ENCODE assay signal across 20 cellular contexts in genomic region chr4:86307432-86307831, GRCh38. TPM values are rescaled to one million over a fixed set of nuclear protein-coding genes. Genes with fewer than 3 reads are reported as not detected.
DNase-seq lines count a peak whose midpoint lies in the region; ATAC-seq, FAIRE-seq and TF ChIP-seq lines count a peak whose summit lies in the region.
"Had no signal": no experiment of that assay in that cellular context is flagged by ENCODE, and none has a peak within 500 bp of the region (broad histone marks: within the 10 kb centered on the region; RNA-seq: fewer than 3 reads in every experiment).

No MANE protein-coding gene starts in this region.

- H2BK15ac ChIP-seq in mesenchymal stem cell (ENCODE audit: low read depth, poor library complexity, severe bottlenecking), result no peak overlapping the region

- no peak overlapping the region for H2BK120ac ChIP-seq in mesenchymal stem cell (ENCODE audit: low read depth, low read length)

- no peak overlapping the region for H3K14ac ChIP-seq in mesenchymal stem cell (ENCODE audit: low read length in 2 of 2)

- no peaks in the 10 kb centered on the region for H4K20me1 ChIP-seq in Karpas-422 (ENCODE audit: insufficient read depth, low read depth, low read length)

- H3K4me3 ChIP-seq in AG10803 (ENCODE audit: low read length), result no peak overlapping the region
- H3K4me3 ChIP-seq in Karpas-422 (ENCODE audit: low read length), result peak overlapping the region; percentile 36
- H3K4me3 ChIP-seq in choroid plexus epithelial cell (ENCODE audit: low read depth, low read length), result no peak overlapping the region
- peak overlapping the region in 1 of 2 experiments; percentile 25 for H3K4me3 ChIP-seq in mesenchymal stem cell (ENCODE audit: insufficient read depth in 1 of 2, low read depth in 1 of 2, low read length in 2 of 2)
- H3K4me3 ChIP-seq in kidney (ENCODE audit: low read length in 2 of 2), result no peak overlapping the region
- H3K4me3 ChIP-seq in pancreas, result no peak overlapping the region
- H3K4me3 ChIP-seq: GM12878, SJSA1 had no signal

- FAIRE-seq in kidney (lab: Jason Lieb, UNC) (no peak), pancreas (lab: Jason Lieb, UNC) (no peak)
- FAIRE-seq: A204.1, bronchial epithelial cell, GM12878 had no signal

- peaks cover 6% of the 10 kb centered on the region; the same call in 1 of the 2 replicates for H3K9me3 ChIP-seq in Karpas-422 (ENCODE audit: low read length)
- H3K9me3 ChIP-seq in mesenchymal stem cell (ENCODE audit: control insufficient read depth, low read length), result peaks cover 23% of the 10 kb centered on the region
- peaks cover 0 to 7% of the 10 kb centered on the region in 2 donors for H3K9me3 ChIP-seq in kidney (ENCODE audit: control insufficient read depth in 1 of 2, low read length in 2 of 2)
- no peaks in the 10 kb centered on the region for H3K9me3 ChIP-seq in pancreas
- H3K9me3 ChIP-seq: SJSA1 had no signal

- H3K9ac ChIP-seq in Karpas-422 (ENCODE audit: low read length) (peak overlapping the region; percentile 19), mesenchymal stem cell (ENCODE audit: low read length) (peak overlapping the region; percentile 43), kidney (ENCODE audit: low read length in 2 of 2) (no peak overlapping the region)

- no peak overlapping the region for H3K18ac ChIP-seq in mesenchymal stem cell (ENCODE audit: low read depth in 1 of 2, low read length in 2 of 2)

- no peak for ATAC-seq in pancreas
- ATAC-seq: GM12878, natural killer cell had no signal

- H3K36me3 ChIP-seq in Karpas-422 (ENCODE audit: insufficient read depth, low read length) (peaks cover 20% of the 10 kb centered on the region), mesenchymal stem cell (ENCODE audit: control insufficient read depth in 1 of 2, insufficient read depth in 2 of 2, low read depth in 1 of 2, low read length in 2 of 2) (no peaks in the 10 kb centered on the region), kidney (ENCODE audit: control insufficient read depth in 1 of 2, insufficient read depth in 2 of 2, low read length in 2 of 2) (no peaks in the 10 kb centered on the region), pancreas (no peaks in the 10 kb centered on the region)
- H3K36me3 ChIP-seq: SJSA1, WERI-Rb-1 had no signal

- H3K27me3 ChIP-seq in Karpas-422 (ENCODE audit: low read length), result no peaks in the 10 kb centered on the region
- H3K27me3 ChIP-seq in mesenchymal stem cell (ENCODE audit: control insufficient read depth in 1 of 2, insufficient read depth in 1 of 2, low read length in 2 of 2), result no peaks in the 10 kb centered on the region
- no peaks in the 10 kb centered on the region for H3K27me3 ChIP-seq in pancreas
- H3K27me3 ChIP-seq: SJSA1 had no signal

- no peak overlapping the region for H2BK5ac ChIP-seq in mesenchymal stem cell (ENCODE audit: low read depth, low read length, poor library complexity, severe bottlenecking)

- H3K4me1 ChIP-seq in Karpas-422 (ENCODE audit: low read length) (peaks cover 62% of the 10 kb centered on the region), mesenchymal stem cell (ENCODE audit: control insufficient read depth, insufficient read depth, low read depth, low read length) (no peaks in the 10 kb centered on the region), kidney (ENCODE audit: control insufficient read depth in 1 of 2, insufficient read depth in 1 of 2, low read depth in 1 of 2, low read length in 2 of 2) (no peaks in the 10 kb centered on the region), pancreas (no peaks in the 10 kb centered on the region)

- no peak overlapping the region for H2AFZ ChIP-seq in Karpas-422 (ENCODE audit: low read length)
- no peak overlapping the region for H2AFZ ChIP-seq in mesenchymal stem cell (ENCODE audit: low read depth, low read length)

- TF ChIP-seq CTCF in AG10803 (conservative IDR thresholded peaks at IDR 0.05; ENCODE audit: low read length) (no peak), choroid plexus epithelial cell (conservative IDR thresholded peaks at IDR 0.05; ENCODE audit: low read depth, low read length) (no peak), kidney (IDR thresholded peaks at IDR 0.05; ENCODE audit: borderline replicate concordance, extremely low read depth, insufficient read depth) (no peak), pancreas (IDR thresholded peaks at IDR 0.05) (no peak)

- H3K27ac ChIP-seq in Karpas-422 (ENCODE audit: low read length) (peak overlapping the region; percentile 95), mesenchymal stem cell (ENCODE audit: low read length, poor library complexity, severe bottlenecking) (no peak overlapping the region), kidney (ENCODE audit: low read depth in 2 of 2, low read length in 2 of 2) (peak overlapping the region in 1 of 2 donors; percentile 5), pancreas (no peak overlapping the region)
- H3K27ac ChIP-seq: epithelial cell of prostate, SJSA1, WERI-Rb-1 had no signal

- peaks cover 83% of the 10 kb centered on the region for H3K79me2 ChIP-seq in Karpas-422 (ENCODE audit: low read length)

- no peak overlapping the region for H4K91ac ChIP-seq in mesenchymal stem cell (ENCODE audit: low read length)

- no peak overlapping the region for H2AK5ac ChIP-seq in mesenchymal stem cell (ENCODE audit: low read length, severe bottlenecking)

- no peak overlapping the region for H2BK12ac ChIP-seq in mesenchymal stem cell (ENCODE audit: low read length in 2 of 2)

- H3K4me2 ChIP-seq in Karpas-422 (ENCODE audit: low read depth, low read length, poor library complexity, severe bottlenecking) (peak overlapping the region; percentile 70), mesenchymal stem cell (ENCODE audit: low read length, poor library complexity, severe bottlenecking) (no peak overlapping the region)

- DNase-seq in AG10803 (ENCODE audit: low read depth), result peak; percentile 48
- DNase-seq in Karpas-422, result peak; percentile 80
- DNase-seq in choroid plexus epithelial cell (ENCODE audit: low read depth), result peak; percentile 31
- DNase-seq in mesenchymal stem cell, result peak; percentile 40
- no peak for DNase-seq in kidney
- DNase-seq in pancreas, result no peak
- DNase-seq in NCI-H2081 treated with DMSO at 0.1 percent for 48 hours (lab: John Stamatoyannopoulos, UW), result no peak
- DNase-seq in activated CD4-positive, alpha-beta T cell treated with anti-CD3 and anti-CD28 coated beads for 1 hour, result no peak
- DNase-seq: activated CD8-positive, alpha-beta memory T cell treated with anti-CD3 and anti-CD28 coated beads, Interleukin-2, amount 50 U/mL, for 4 hours; activated naive CD8-positive, alpha-beta T cell treated with anti-CD3 and anti-CD28 coated beads, Interleukin-2, amount 10 ng/mL, durations not matched to agents 7 days and 5 days; GF-D8; natural killer cell; T-helper 2 cell; WERI-Rb-1 had no signal

- no peak overlapping the region for H4K8ac ChIP-seq in mesenchymal stem cell (ENCODE audit: low read length)

- intact Hi-C loops in kidney (cut with DNase I), result no loop called here
- intact Hi-C loops in pancreas (cut with DNase I), result no loop called here

- H3K79me1 ChIP-seq in mesenchymal stem cell (replicated peaks; ENCODE audit: low read length, poor library complexity, severe bottlenecking), result no peaks in the 10 kb centered on the region

- H3K9me2 ChIP-seq in Karpas-422 (replicated peaks; ENCODE audit: insufficient read depth, low read length), result no peaks in the 10 kb centered on the region

- no peak overlapping the region for H3K4ac ChIP-seq in mesenchymal stem cell (ENCODE audit: low read depth in 1 of 2, low read length in 2 of 2)

- H3K23ac ChIP-seq in mesenchymal stem cell (ENCODE audit: low read length in 2 of 2), result no peak overlapping the region

RNA-seq across cellular contexts. Expression of gene MAPK10, which starts 52.4 kb away (rescaled TPM):
- 230 and 423 TPM in 2 replicates for total RNA-seq in Karpas-422 (2014; rRNA removed; shearing (Covaris generic); ENCODE audit: low replicate concordance)
- 3.3 TPM for polyA plus RNA-seq in mesenchymal stem cell (2013, experiment 1 of 2)
- 2.5 TPM for polyA plus RNA-seq in mesenchymal stem cell (2013, experiment 2 of 2)
- 54.5 TPM for total RNA-seq in kidney
- polyA plus RNA-seq in kidney (ENCODE audit: insufficient read depth, low read depth, low replicate concordance), result 27.6 TPM
- total RNA-seq in pancreas, result 10 to 100 TPM in 3 of 6 donors, 1 to 10 TPM in 3; 5.1 to 11.6 (median 9.9) TPM
- 10 to 100 TPM in 1 of 2 donors, 1 to 10 TPM in 1; 6.3 to 20.7 TPM for polyA plus RNA-seq in pancreas
- total RNA-seq: activated naive CD8-positive, alpha-beta T cell treated with anti-CD3 and anti-CD28 coated beads, Interleukin-2, amount 10 ng/mL, durations not matched to agents 7 days and 5 days; activated T-helper 2 cell treated with anti-CD3 and anti-CD28 coated beads, Interferon-gamma antibody, Interleukin-2, Interleukin-4, amounts not matched to agents 10 μg/mL and 5 μg/mL and 100 μg/mL, durations not matched to agents 14 hours and 24 hours and 36 hours had no signal

Comparison
In these comparisons a context has a peak if more than half of its experiments do, and no peak if none do; other contexts are left out.
1. DNase-seq: peak in AG10803 (single experiment), Karpas-422 (single experiment), choroid plexus epithelial cell (single experiment) and mesenchymal stem cell (single experiment); none in kidney (single experiment), pancreas (0 of 6), NCI-H2081 treated with DMSO at 0.1 percent for 48 hours (single experiment) and activated CD4-positive, alpha-beta T cell treated with anti-CD3 and anti-CD28 coated beads for 1 hour (single experiment).
2. H3K9ac ChIP-seq: peak in Karpas-422 (single experiment) and mesenchymal stem cell (single experiment); none in kidney (0 of 2).